Comparison of ENCODE assay signal across 19 cellular contexts in the genomic region with DNA sequence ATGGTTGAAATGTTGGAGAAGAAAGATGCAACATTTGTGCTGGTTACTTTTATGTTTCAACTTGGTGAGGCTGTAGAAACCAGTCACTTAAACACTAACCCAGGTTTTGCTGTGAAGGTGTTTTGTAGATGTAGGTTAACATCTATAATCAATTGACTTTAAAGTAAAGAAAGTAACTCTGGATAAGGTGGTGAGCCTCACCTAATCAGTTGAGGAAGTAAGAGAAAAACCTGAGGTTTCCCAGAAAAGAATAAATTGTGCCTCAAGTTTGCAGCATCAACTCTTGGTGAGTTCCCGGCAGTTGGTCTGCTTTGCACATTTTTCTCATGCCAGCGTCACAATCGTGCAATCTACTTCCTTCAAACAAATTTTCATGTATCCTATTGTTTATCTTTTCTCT.
"Had no signal": no experiment of that assay in that cellular context is flagged by ENCODE, and none has a peak within 500 bp of the region (broad histone marks: within the 10 kb centered on the region; RNA-seq: fewer than 3 reads in every experiment).

No MANE protein-coding gene starts in this region.

- H3K4me1 Mint-ChIP-seq: endodermal cell, memory B cell had no signal

- H3K36me3 Mint-ChIP-seq: memory B cell had no signal

- H3K9me3 Mint-ChIP-seq: dendritic cell treated with granulocyte-macrophage colony-stimulating factor and Interleukin-4, amounts not matched to agents 40 ng/mL and 50 ng/mL, for 4 days; effector memory CD8-positive, alpha-beta T cell; endodermal cell had no signal

- DNase-seq: colonic mucosa; cortex of kidney; effector CD8-positive, alpha-beta T cell; effector memory CD8-positive, alpha-beta T cell; endodermal cell; foreskin keratinocyte; gastrocnemius medialis; glutamatergic neuron; head of caudate nucleus; heart right ventricle; hippocampal formation; left cardiac atrium; left lung; left ventricle myocardium superior; mammary epithelial cell; mesendoderm; midbrain had no signal

- H3K27ac Mint-ChIP-seq: dendritic cell treated with granulocyte-macrophage colony-stimulating factor and Interleukin-4, amounts not matched to agents 40 ng/mL and 50 ng/mL, for 4 days; effector memory CD8-positive, alpha-beta T cell; endodermal cell; memory B cell had no signal

- ATAC-seq: effector memory CD8-positive, alpha-beta T cell; foreskin keratinocyte; gastrocnemius medialis; heart right ventricle; left cardiac atrium; left lung; left ventricle myocardium superior had no signal

- H3K4me3 Mint-ChIP-seq: dendritic cell treated with granulocyte-macrophage colony-stimulating factor and Interleukin-4, amounts not matched to agents 40 ng/mL and 50 ng/mL, for 4 days; effector memory CD8-positive, alpha-beta T cell; endodermal cell; memory B cell had no signal
